Comparison of ENCODE assay signal across 22 cellular contexts in the genomic region with DNA sequence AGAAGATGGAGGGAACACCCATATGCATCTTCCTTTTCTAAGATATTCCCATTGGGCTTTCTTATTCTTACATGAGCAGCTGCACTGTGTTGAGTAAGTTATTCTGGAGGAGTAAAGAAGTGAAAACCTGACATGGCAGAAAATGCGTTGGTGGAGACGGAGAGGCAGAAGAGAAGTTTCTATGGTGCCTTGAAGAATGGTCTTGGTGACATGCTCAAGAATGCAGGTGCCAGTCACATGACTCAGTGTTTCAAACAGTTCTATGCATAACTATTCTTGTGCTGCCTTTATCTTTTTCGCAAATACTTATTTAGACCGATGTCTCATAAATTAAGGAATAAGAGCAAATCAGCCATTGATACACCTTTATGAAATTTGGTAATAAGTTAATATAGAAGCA.
"Had no signal": no experiment of that assay in that cellular context is flagged by ENCODE, and none has a peak within 500 bp of the region (broad histone marks: within the 10 kb centered on the region; RNA-seq: fewer than 3 reads in every experiment).

No MANE protein-coding gene starts in this region.

- H3K79me2 ChIP-seq: hepatocyte had no signal

- H3K4me3 ChIP-seq: colonic mucosa, esophagus muscularis mucosa, gastroesophageal sphincter, heart left ventricle, hepatocyte, left lung, lower lobe of right lung, mucosa of descending colon had no signal

- H3K27ac ChIP-seq: colonic mucosa, esophagus muscularis mucosa, foreskin keratinocyte, gastroesophageal sphincter, heart left ventricle, hepatocyte, left lung, lower lobe of right lung had no signal

- H3K27me3 ChIP-seq: colonic mucosa, foreskin keratinocyte, hepatocyte had no signal

- DNase-seq: colonic mucosa; cortex of kidney; effector CD8-positive, alpha-beta T cell; effector memory CD8-positive, alpha-beta T cell; foreskin keratinocyte; heart left ventricle; hypothalamus; immature natural killer cell; left cardiac atrium; left lung; left ventricle myocardium superior; lower lobe of right lung; mesenchymal stem cell; mucosa of descending colon; naive B cell; naive thymus-derived CD8-positive, alpha-beta T cell had no signal

- H3K36me3 ChIP-seq: colonic mucosa, esophagus muscularis mucosa, gastroesophageal sphincter, heart left ventricle, left lung, lower lobe of right lung had no signal

- ATAC-seq: effector memory CD8-positive, alpha-beta T cell; foreskin keratinocyte; gastroesophageal sphincter; heart left ventricle; left cardiac atrium; left lung; left ventricle myocardium superior; lower lobe of right lung; mucosa of descending colon; naive thymus-derived CD8-positive, alpha-beta T cell had no signal

- H3K4me1 ChIP-seq: colonic mucosa, esophagus muscularis mucosa, foreskin keratinocyte, gastroesophageal sphincter, heart left ventricle, left lung, lower lobe of right lung had no signal

- FAIRE-seq: endothelial cell of umbilical vein, frontal cortex, keratinocyte had no signal

- H3K4me2 ChIP-seq: hepatocyte had no signal

- H3K9me3 ChIP-seq: colonic mucosa, esophagus muscularis mucosa, gastroesophageal sphincter, heart left ventricle, lower lobe of right lung, mucosa of descending colon had no signal

- H2AFZ ChIP-seq: hepatocyte had no signal
